17 cellular contexts compared by ENCODE assay signal in the genomic region with DNA sequence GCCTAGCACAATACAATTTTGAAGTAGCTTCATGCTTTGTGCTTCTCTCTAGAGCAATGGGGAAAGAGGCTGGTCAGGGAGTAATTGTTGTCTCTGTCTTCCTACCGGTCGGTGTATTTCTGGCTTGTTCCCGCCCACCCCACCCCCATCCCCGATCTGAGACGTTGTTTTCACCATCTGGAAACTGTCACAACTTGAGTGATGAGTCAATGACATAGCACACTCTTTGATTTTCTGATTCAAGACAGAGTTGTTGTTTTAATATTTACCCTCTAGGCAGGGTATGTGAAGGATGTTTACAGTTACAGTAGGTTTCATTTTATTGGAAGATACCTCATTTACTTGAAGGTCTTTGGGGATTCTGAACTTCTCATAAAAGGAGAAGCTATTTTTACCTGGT. TPM values are rescaled to one million over a fixed set of nuclear protein-coding genes. Genes with fewer than 3 reads are reported as not detected.
DNase-seq lines count a peak whose midpoint lies in the region; ATAC-seq and TF ChIP-seq lines count a peak whose summit lies in the region.
"Had no signal": no experiment of that assay in that cellular context is flagged by ENCODE, and none has a peak within 500 bp of the region (broad histone marks: within the 10 kb centered on the region; RNA-seq: fewer than 3 reads in every experiment).

No MANE protein-coding gene starts in this region.

- intact Hi-C loops in activated CD4-positive, alpha-beta T cell treated with anti-CD3 and anti-CD28 coated beads, Interleukin-2, amount 10 ng/mL, durations not matched to agents 24 days and 14 days (cut with micrococcal nuclease): loop anchor here (1.0 kb wide), 2 partner anchors 10 to 19 kb away; no protein-coding TSS in a partner anchor
- intact Hi-C loops in activated CD4-positive, alpha-beta memory T cell treated with anti-CD3 and anti-CD28 coated beads for 36 hours (cut with micrococcal nuclease): loop anchor here (1.0 kb wide), 6 partner anchors 9 to 40 kb away; no protein-coding TSS in a partner anchor
- intact Hi-C loops in psoas muscle (cut with DNase I): no loop called here

- no peaks in the 10 kb centered on the region for H3K27me3 ChIP-seq in psoas muscle (ENCODE audit: insufficient read depth in 3 of 3, low read length in 2 of 3)

- no peaks in the 10 kb centered on the region for H3K9me3 ChIP-seq in psoas muscle
- H3K9me3 ChIP-seq: HAP-1 had no signal

- no peak overlapping the region for H3K4me3 ChIP-seq in psoas muscle
- H3K4me3 ChIP-seq: HAP-1, skin epidermis had no signal

- WGBS in psoas muscle, 3 donors: 10 to 15% (median 13%) methylated on average over 5 of the region's 5 CpGs

- H3K36me3 Mint-ChIP-seq in activated CD4-positive, alpha-beta T cell treated with anti-CD3 and anti-CD28 coated beads, Interleukin-2, amount 10 ng/mL, durations not matched to agents 24 days and 14 days (ENCODE audit: low read depth): peaks cover 50% of the 10 kb centered on the region
- H3K36me3 Mint-ChIP-seq in activated CD4-positive, alpha-beta memory T cell treated with anti-CD3 and anti-CD28 coated beads for 36 hours: peaks cover 47% of the 10 kb centered on the region

- peak overlapping the region; percentile 51 for H3K27ac ChIP-seq in psoas muscle

- no peak for TF ChIP-seq CTCF in GM20000 (IDR thresholded peaks at IDR 0.05; ENCODE audit: extremely low read depth, missing control alignments)
- TF ChIP-seq CTCF in psoas muscle (IDR thresholded peaks at IDR 0.05): no peak
- no peak for TF ChIP-seq CTCF in omental fat pad (IDR thresholded peaks at IDR 0.05)

- peak; percentile 80 for DNase-seq in activated CD4-positive, alpha-beta T cell treated with anti-CD3 and anti-CD28 coated beads, Interleukin-2, amount 10 ng/mL, durations not matched to agents 24 days and 14 days
- DNase-seq in activated CD4-positive, alpha-beta T cell treated with anti-CD3 and anti-CD28 coated beads for 1 hour: no peak
- peak; percentile 42 for DNase-seq in GM20000 (ENCODE audit: low spot score)
- DNase-seq in activated CD4-positive, alpha-beta memory T cell treated with anti-CD3 and anti-CD28 coated beads for 36 hours: peak; percentile 53
- DNase-seq in psoas muscle: no peak
- no peak for DNase-seq in NCI-H1092 (lab: John Stamatoyannopoulos, UW)
- no peak for DNase-seq in omental fat pad (ENCODE audit: low spot score)
- DNase-seq: activated CD4-positive, CD25-positive, alpha-beta regulatory T cell; activated gamma-delta T cell; caudate nucleus; immature natural killer cell; mesendoderm; substantia nigra had no signal

- no peaks in the 10 kb centered on the region for H3K36me3 ChIP-seq in psoas muscle (ENCODE audit: insufficient read depth in 1 of 2, low read depth in 1 of 2)
- H3K36me3 ChIP-seq: HAP-1 had no signal

- ATAC-seq in psoas muscle: peak in 3 of 4 donors; percentile 14 to 27 (median 19)
- ATAC-seq in HG02852 (IDR thresholded peaks at IDR 0.05; ENCODE audit: unreplicated experiment): no peak
- ATAC-seq in omental fat pad (ENCODE audit: low FRiP score): no peak

- CTCF ChIA-PET in activated CD4-positive, alpha-beta memory T cell treated with anti-CD3 and anti-CD28 coated beads for 36 hours (lab: Charles Lee): interaction anchor here (1.2 to 2.3 kb wide), 4 partner anchors 9 to 101 kb away, joined by 3 to 12 read pairs (median 6); no protein-coding TSS in a partner anchor

- H3K4me3 Mint-ChIP-seq in activated CD4-positive, alpha-beta T cell treated with anti-CD3 and anti-CD28 coated beads, Interleukin-2, amount 10 ng/mL, durations not matched to agents 24 days and 14 days: peak overlapping the region; percentile 50
- peak overlapping the region; percentile 56 for H3K4me3 Mint-ChIP-seq in activated CD4-positive, alpha-beta memory T cell treated with anti-CD3 and anti-CD28 coated beads for 36 hours

- POLR2A ChIA-PET in activated CD4-positive, alpha-beta memory T cell treated with anti-CD3 and anti-CD28 coated beads for 36 hours (lab: Charles Lee): interaction anchor here (1.0 to 2.3 kb wide), 7 partner anchors 10 to 152 kb away, joined by 3 to 23 read pairs (median 4); no protein-coding TSS in a partner anchor

- peaks cover 4% of the 10 kb centered on the region for H3K9me3 Mint-ChIP-seq in activated CD4-positive, alpha-beta T cell treated with anti-CD3 and anti-CD28 coated beads, Interleukin-2, amount 10 ng/mL, durations not matched to agents 24 days and 14 days
- H3K9me3 Mint-ChIP-seq in activated CD4-positive, alpha-beta memory T cell treated with anti-CD3 and anti-CD28 coated beads for 36 hours: no peaks in the 10 kb centered on the region
- H3K9me3 Mint-ChIP-seq: immature natural killer cell had no signal

- no peaks in the 10 kb centered on the region for H3K27me3 Mint-ChIP-seq in activated CD4-positive, alpha-beta T cell treated with anti-CD3 and anti-CD28 coated beads, Interleukin-2, amount 10 ng/mL, durations not matched to agents 24 days and 14 days
- no peaks in the 10 kb centered on the region for H3K27me3 Mint-ChIP-seq in activated CD4-positive, alpha-beta memory T cell treated with anti-CD3 and anti-CD28 coated beads for 36 hours

- peaks cover 30% of the 10 kb centered on the region for H3K4me1 ChIP-seq in psoas muscle
- H3K4me1 ChIP-seq: HAP-1 had no signal

- H3K27ac Mint-ChIP-seq in activated CD4-positive, alpha-beta T cell treated with anti-CD3 and anti-CD28 coated beads, Interleukin-2, amount 10 ng/mL, durations not matched to agents 24 days and 14 days: peak overlapping the region; percentile 89
- H3K27ac Mint-ChIP-seq in activated CD4-positive, alpha-beta memory T cell treated with anti-CD3 and anti-CD28 coated beads for 36 hours: peak overlapping the region; percentile 96

- peaks cover 53% of the 10 kb centered on the region for H3K4me1 Mint-ChIP-seq in activated CD4-positive, alpha-beta T cell treated with anti-CD3 and anti-CD28 coated beads, Interleukin-2, amount 10 ng/mL, durations not matched to agents 24 days and 14 days
- peaks cover 48% of the 10 kb centered on the region for H3K4me1 Mint-ChIP-seq in activated CD4-positive, alpha-beta memory T cell treated with anti-CD3 and anti-CD28 coated beads for 36 hours (ENCODE audit: low read depth)

RNA-seq across cellular contexts. Expression of gene IL12RB2, which starts 7.0 kb away (rescaled TPM):
- total RNA-seq in activated CD4-positive, alpha-beta T cell treated with anti-CD3 and anti-CD28 coated beads, Interleukin-2, amount 10 ng/mL, durations not matched to agents 24 days and 14 days: 138 and 146 TPM in 2 replicates
- total RNA-seq in activated CD4-positive, alpha-beta memory T cell treated with anti-CD3 and anti-CD28 coated beads for 36 hours: 10 to 100 TPM; 86.9 to 90.7 TPM
- 1 to 10 TPM; 2.0 to 9.5 (median 5.1) TPM for total RNA-seq in psoas muscle
- polyA plus RNA-seq in psoas muscle: 1 to 10 TPM in 1 of 3 donors, under 1 TPM in 2; 0.13 to 6.5 (median 0.67) TPM
- 1 to 10 TPM; 2.0 to 8.9 (median 6.5) TPM for total RNA-seq in omental fat pad
- polyA plus RNA-seq: AG04450 had no signal

Comparison
In these comparisons a context has a peak if more than half of its experiments do, and no peak if none do; other contexts are left out.
1. DNase-seq: peak in activated CD4-positive, alpha-beta T cell treated with anti-CD3 and anti-CD28 coated beads, Interleukin-2, amount 10 ng/mL, durations not matched to agents 24 days and 14 days (single experiment), GM20000 (single experiment) and activated CD4-positive, alpha-beta memory T cell treated with anti-CD3 and anti-CD28 coated beads for 36 hours (single experiment); none in activated CD4-positive, alpha-beta T cell treated with anti-CD3 and anti-CD28 coated beads for 1 hour (single experiment), psoas muscle (0 of 2), NCI-H1092 (single experiment) and omental fat pad (single experiment).
2. ATAC-seq: peak in psoas muscle (3 of 4); none in HG02852 (single experiment) and omental fat pad (single experiment).
3. RNA of gene IL12RB2, which starts 7.0 kb away (total RNA-seq): 138 to 146 TPM in activated CD4-positive, alpha-beta T cell treated with anti-CD3 and anti-CD28 coated beads, Interleukin-2, amount 10 ng/mL, durations not matched to agents 24 days and 14 days and 86.9 to 90.7 TPM in activated CD4-positive, alpha-beta memory T cell treated with anti-CD3 and anti-CD28 coated beads for 36 hours; 2.0 to 8.9 TPM in omental fat pad and 2.0 to 9.5 TPM in psoas muscle; every median in the first group is over 4 times any median in the second.
4. intact Hi-C loops: an anchor here in activated CD4-positive, alpha-beta T cell treated with anti-CD3 and anti-CD28 coated beads, Interleukin-2, amount 10 ng/mL, durations not matched to agents 24 days and 14 days (1.0 kb wide) and activated CD4-positive, alpha-beta memory T cell treated with anti-CD3 and anti-CD28 coated beads for 36 hours (1.0 kb wide); none called in psoas muscle.